In the genomic region with DNA sequence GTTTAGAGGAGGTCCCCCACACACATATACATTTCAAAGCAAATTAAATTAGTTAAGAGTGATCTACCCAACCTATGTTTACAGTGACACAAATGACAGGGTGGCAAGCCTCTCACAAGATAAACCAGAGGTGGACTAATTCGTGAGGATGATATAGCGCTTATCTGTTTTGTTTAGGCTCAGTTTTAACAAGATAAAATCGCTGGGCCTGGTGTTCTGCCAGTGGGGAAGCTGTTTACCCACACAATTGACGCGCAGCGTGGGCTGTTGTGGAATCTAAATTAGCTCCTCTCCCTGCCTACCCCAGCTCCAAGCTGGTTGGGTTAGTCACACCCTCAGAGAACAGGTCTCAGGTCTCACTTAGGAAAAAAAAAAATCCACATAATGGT, we compare ENCODE assay signal across 19 cellular contexts. TPM values are rescaled to one million over a fixed set of nuclear protein-coding genes. Genes with fewer than 3 reads are reported as not detected.
DNase-seq lines count a peak whose midpoint lies in the region; ATAC-seq and TF ChIP-seq lines count a peak whose summit lies in the region.
"Had no signal": no experiment of that assay in that cellular context is flagged by ENCODE, and none has a peak within 500 bp of the region (broad histone marks: within the 10 kb centered on the region; RNA-seq: fewer than 3 reads in every experiment).

No MANE protein-coding gene starts in this region.

- H3K9me3 Mint-ChIP-seq in H9: no peaks in the 10 kb centered on the region
- peaks cover 8% of the 10 kb centered on the region for H3K9me3 Mint-ChIP-seq in type B pancreatic cell
- H3K9me3 Mint-ChIP-seq in CD8-positive, alpha-beta T cell: no peaks in the 10 kb centered on the region
- H3K9me3 Mint-ChIP-seq: CD4-positive, alpha-beta T cell had no signal

- no peaks in the 10 kb centered on the region for H3K23me2 ChIP-seq in H9 (ENCODE audit: insufficient read length, low read depth, low read length, poor library complexity, severe bottlenecking)

- no peak for ATAC-seq in SK-N-SH treated with all-trans-retinoic acid at 6 μM for 48 hours
- ATAC-seq in CD8-positive, alpha-beta T cell: no peak
- ATAC-seq: GM12878 had no signal

- no peak overlapping the region for H4K91ac ChIP-seq in H9 (ENCODE audit: insufficient read length, low read depth, low read length)

- DNase-seq in H9: peak; percentile 7
- DNase-seq in NCI-H82 (lab: John Stamatoyannopoulos, UW): peak; percentile 80
- no peak for DNase-seq in type B pancreatic cell (ENCODE audit: extremely low spot score, unreplicated experiment)
- no peak for DNase-seq in CD8-positive, alpha-beta T cell
- no peak for DNase-seq in thyroid gland
- no peak for DNase-seq in SHP77 (lab: John Stamatoyannopoulos, UW)
- DNase-seq: ACHN; Calu3; CD4-positive, alpha-beta T cell; DMS 273 treated with DMSO at 0.1 percent for 48 hours; DMS53; DND-41; EL; GOT3; H7 had no signal

- H3K4me3 ChIP-seq in CD8-positive, alpha-beta T cell (ENCODE audit: low read depth, low read length): no peak overlapping the region
- no peak overlapping the region for H3K4me3 ChIP-seq in thyroid gland (replicated peaks in 1 of 3)
- H3K4me3 ChIP-seq: GM12878 had no signal

- peaks cover 3% of the 10 kb centered on the region for H4K20me1 ChIP-seq in H9 (ENCODE audit: control insufficient read depth, insufficient read depth, insufficient read length)

- no peak overlapping the region for H2BK5ac ChIP-seq in H9 (ENCODE audit: insufficient read length, low read length)

- no peak overlapping the region for H2AFZ ChIP-seq in H9 (ENCODE audit: low read length)

- H3K79me2 ChIP-seq in H9 (ENCODE audit: insufficient read depth, low read length): no peaks in the 10 kb centered on the region

- no peak overlapping the region for H3T11ph ChIP-seq in H9 (ENCODE audit: low read length)

- CTCF ChIA-PET in CD8-positive, alpha-beta T cell (lab: Charles Lee): interaction anchor here (2.2 kb wide), 1 partner anchor 12 kb away, joined by 6 read pairs; no protein-coding TSS in a partner anchor

- H3K27ac ChIP-seq in H9 (ENCODE audit: insufficient read length, low read depth, low read length) (no peak overlapping the region), thyroid gland (no peak overlapping the region)
- H3K27ac ChIP-seq in CD8-positive, alpha-beta T cell (ENCODE audit: low read depth, low read length): no peak overlapping the region
- H3K27ac ChIP-seq: C4-2B had no signal

- no peaks in the 10 kb centered on the region for H3K9me3 ChIP-seq in H9 (ENCODE audit: control insufficient read depth, low read depth, low read length)
- H3K9me3 ChIP-seq in CD8-positive, alpha-beta T cell (ENCODE audit: low read length): no peaks in the 10 kb centered on the region
- no peaks in the 10 kb centered on the region for H3K9me3 ChIP-seq in thyroid gland

- H3K4me1 Mint-ChIP-seq in H9: peaks cover 0 to 5% of the 10 kb centered on the region in 2 experiments; a peak in 1 of 4 replicates
- H3K4me1 Mint-ChIP-seq in type B pancreatic cell (ENCODE audit: unreplicated experiment): no peaks in the 10 kb centered on the region
- no peaks in the 10 kb centered on the region for H3K4me1 Mint-ChIP-seq in CD8-positive, alpha-beta T cell (ENCODE audit: low read depth)

- H3K36me3 Mint-ChIP-seq in H9 (ENCODE audit: insufficient read depth in 1 of 3, low read depth in 3 of 3) (no peaks in the 10 kb centered on the region), type B pancreatic cell (no peaks in the 10 kb centered on the region)
- H3K36me3 Mint-ChIP-seq in CD8-positive, alpha-beta T cell: no peaks in the 10 kb centered on the region

- H3K56ac ChIP-seq in H9 (ENCODE audit: insufficient read length, low read depth, low read length): no peak overlapping the region

- H3K18ac ChIP-seq in H9 (ENCODE audit: insufficient read length, low read depth, low read length): no peak overlapping the region

- POLR2A ChIA-PET in CD8-positive, alpha-beta T cell (lab: Charles Lee): no interaction called here

- no peak overlapping the region for H3K4me3 Mint-ChIP-seq in H9
- no peak overlapping the region for H3K4me3 Mint-ChIP-seq in type B pancreatic cell
- H3K4me3 Mint-ChIP-seq in CD8-positive, alpha-beta T cell: no peak overlapping the region
- H3K4me3 Mint-ChIP-seq: CD4-positive, alpha-beta T cell had no signal

- no peak overlapping the region for H2AK5ac ChIP-seq in H9 (ENCODE audit: insufficient read length, low read length)

- no peak overlapping the region for H4K8ac ChIP-seq in H9 (replicated peaks; ENCODE audit: insufficient read length, low read depth, low read length)

- no peak overlapping the region for H2BK15ac ChIP-seq in H9 (ENCODE audit: low read depth, low read length)

- no CpG with 5 or more reads among the region's 6 CpGs for WGBS in H9 (ENCODE audit: extremely low coverage, insufficient read length, low lambda C conversion rate)
- WGBS in thyroid gland, 2 donors: 45 to 56% methylated on average over 6 of the region's 6 CpGs

- H3K4ac ChIP-seq in H9 (ENCODE audit: low read depth, low read length): no peak overlapping the region

- no peaks in the 10 kb centered on the region for H3K36me3 ChIP-seq in CD8-positive, alpha-beta T cell (ENCODE audit: insufficient read depth, low read length)
- no peaks in the 10 kb centered on the region for H3K36me3 ChIP-seq in thyroid gland

- no peak overlapping the region for H2BK12ac ChIP-seq in H9 (ENCODE audit: insufficient read length, low read depth, low read length)

- H3K9ac ChIP-seq in H9 (ENCODE audit: extremely low read depth, insufficient read length, low read length): no peak overlapping the region

- H2BK20ac ChIP-seq in H9 (ENCODE audit: low read depth, low read length, poor library complexity, severe bottlenecking): no peak overlapping the region

- H3K4me1 ChIP-seq in H9 (ENCODE audit: insufficient read depth, low read length) (no peaks in the 10 kb centered on the region), thyroid gland (no peaks in the 10 kb centered on the region)
- no peaks in the 10 kb centered on the region for H3K4me1 ChIP-seq in CD8-positive, alpha-beta T cell (ENCODE audit: insufficient read depth, low read length)

- no peak overlapping the region for H3K4me2 ChIP-seq in H9 (ENCODE audit: insufficient read depth, insufficient read length, low read length)

- H3K27me3 Mint-ChIP-seq in H9 (ENCODE audit: low read depth): peaks cover 11% of the 10 kb centered on the region
- H3K27me3 Mint-ChIP-seq in type B pancreatic cell: peaks cover 18% of the 10 kb centered on the region
- no peaks in the 10 kb centered on the region for H3K27me3 Mint-ChIP-seq in CD8-positive, alpha-beta T cell (ENCODE audit: low read depth)

- H4K5ac ChIP-seq in H9 (ENCODE audit: insufficient read length, low read depth, low read length): no peak overlapping the region

- intact Hi-C loops in CD8-positive, alpha-beta T cell (cut with DNase I, micrococcal nuclease): no loop called here
- intact Hi-C loops in thyroid gland (cut with DNase I): no loop called here

- H3K23ac ChIP-seq in H9 (ENCODE audit: insufficient read length, low read depth, low read length): no peak overlapping the region

- H2BK120ac ChIP-seq in H9 (ENCODE audit: low read depth, low read length, poor library complexity, severe bottlenecking): no peak overlapping the region

- no peaks in the 10 kb centered on the region for H3K79me1 ChIP-seq in H9 (ENCODE audit: insufficient read depth, low read depth, low read length, poor library complexity, severe bottlenecking)

- no peak overlapping the region for H3K14ac ChIP-seq in H9 (ENCODE audit: insufficient read depth, low read length)

- H3K27ac Mint-ChIP-seq in H9 (no peak overlapping the region), type B pancreatic cell (peak overlapping the region; percentile 63)
- H3K27ac Mint-ChIP-seq in CD8-positive, alpha-beta T cell: no peak overlapping the region
- H3K27ac Mint-ChIP-seq: CD4-positive, alpha-beta T cell had no signal

- H3K27me3 ChIP-seq in H9 (ENCODE audit: insufficient read depth, low read length): no peaks in the 10 kb centered on the region
- no peaks in the 10 kb centered on the region for H3K27me3 ChIP-seq in CD8-positive, alpha-beta T cell (ENCODE audit: insufficient read depth, low read length)
- H3K27me3 ChIP-seq in thyroid gland: no peaks in the 10 kb centered on the region

- no peak for TF ChIP-seq POLR2A in thyroid gland (IDR thresholded peaks at IDR 0.05)

- TF ChIP-seq CTCF in H9 (conservative IDR thresholded peaks at IDR 0.05) (no peak), type B pancreatic cell (conservative IDR thresholded peaks at IDR 0.05) (no peak), thyroid gland (IDR thresholded peaks at IDR 0.05) (no peak)
- no peak for TF ChIP-seq CTCF in CD8-positive, alpha-beta T cell (IDR thresholded peaks at IDR 0.05)

TF ChIP-seq in SK-N-SH treated with all-trans-retinoic acid at 6 μM for 48 hours, 23 proteins besides CTCF, POLR2A, EP300 and RAD21:
- TF ChIP-seq TCF4 (CRISPR knock-in tag; IDR thresholded peaks at IDR 0.05; ENCODE audit: borderline replicate concordance) (peak; percentile 45; the same call in 1 of the 2 replicates), ZNF70 (CRISPR knock-in tag; IDR thresholded peaks at IDR 0.05) (no peak)
- TF ChIP-seq, protein P1, sequence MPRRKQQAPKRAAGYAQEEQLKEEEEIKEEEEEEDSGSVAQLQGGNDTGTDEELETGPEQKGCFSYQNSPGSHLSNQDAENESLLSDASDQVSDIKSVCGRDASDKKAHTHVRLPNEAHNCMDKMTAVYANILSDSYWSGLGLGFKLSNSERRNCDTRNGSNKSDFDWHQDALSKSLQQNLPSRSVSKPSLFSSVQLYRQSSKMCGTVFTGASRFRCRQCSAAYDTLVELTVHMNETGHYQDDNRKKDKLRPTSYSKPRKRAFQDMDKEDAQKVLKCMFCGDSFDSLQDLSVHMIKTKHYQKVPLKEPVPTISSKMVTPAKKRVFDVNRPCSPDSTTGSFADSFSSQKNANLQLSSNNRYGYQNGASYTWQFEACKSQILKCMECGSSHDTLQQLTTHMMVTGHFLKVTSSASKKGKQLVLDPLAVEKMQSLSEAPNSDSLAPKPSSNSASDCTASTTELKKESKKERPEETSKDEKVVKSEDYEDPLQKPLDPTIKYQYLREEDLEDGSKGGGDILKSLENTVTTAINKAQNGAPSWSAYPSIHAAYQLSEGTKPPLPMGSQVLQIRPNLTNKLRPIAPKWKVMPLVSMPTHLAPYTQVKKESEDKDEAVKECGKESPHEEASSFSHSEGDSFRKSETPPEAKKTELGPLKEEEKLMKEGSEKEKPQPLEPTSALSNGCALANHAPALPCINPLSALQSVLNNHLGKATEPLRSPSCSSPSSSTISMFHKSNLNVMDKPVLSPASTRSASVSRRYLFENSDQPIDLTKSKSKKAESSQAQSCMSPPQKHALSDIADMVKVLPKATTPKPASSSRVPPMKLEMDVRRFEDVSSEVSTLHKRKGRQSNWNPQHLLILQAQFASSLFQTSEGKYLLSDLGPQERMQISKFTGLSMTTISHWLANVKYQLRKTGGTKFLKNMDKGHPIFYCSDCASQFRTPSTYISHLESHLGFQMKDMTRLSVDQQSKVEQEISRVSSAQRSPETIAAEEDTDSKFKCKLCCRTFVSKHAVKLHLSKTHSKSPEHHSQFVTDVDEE (CRISPR knock-in tag; IDR thresholded peaks at IDR 0.05): peak; percentile 57; the same call in 1 of the 2 replicates

RNA-seq across cellular contexts. Expression of a gene that starts 16.7 kb away (rescaled TPM):
- total RNA-seq in H9 (2021): 0.20 and 0.35 TPM in 2 replicates
- 1.6 and 13.6 TPM in 2 replicates for total RNA-seq in type B pancreatic cell (ENCODE audit: low replicate concordance)
- total RNA-seq in CD8-positive, alpha-beta T cell: 1 to 10 TPM; 1.6 to 2.1 TPM
- total RNA-seq in thyroid gland: 1 to 10 TPM; 1.3 to 8.3 (median 2.4) TPM
- total RNA-seq: Calu3, HT-29 had no signal

Comparison
In these comparisons a context has a peak if more than half of its experiments do, and no peak if none do; other contexts are left out.
1. DNase-seq: peak in H9 (single experiment) and NCI-H82 (single experiment); none in type B pancreatic cell (single experiment), CD8-positive, alpha-beta T cell (0 of 7), thyroid gland (0 of 2) and SHP77 (0 of 2).